ENCODE assay signal across 8 cellular contexts in genomic region chr5:96702503-96703383, GRCh38. TPM values are rescaled to one million over a fixed set of nuclear protein-coding genes. Genes with fewer than 3 reads are reported as not detected.
DNase-seq lines count a peak whose midpoint lies in the region; ATAC-seq and TF ChIP-seq lines count a peak whose summit lies in the region.

No MANE protein-coding gene starts in this region.

- DNase-seq in COR-L47 (lab: John Stamatoyannopoulos, UW) (peak; percentile 84), HT-29 (ENCODE audit: low spot score) (peak; percentile 90), SK-N-MC (ENCODE audit: low read depth, low spot score) (no peak), glomerular visceral epithelial cell (ENCODE audit: extremely low spot score) (peak; percentile 97), omental fat pad (ENCODE audit: low spot score) (peak; percentile 96), suprapubic skin (ENCODE audit: low spot score in 2 of 2) (peak; percentile 97)
- DNase-seq in activated naive CD8-positive, alpha-beta T cell treated with anti-CD3 and anti-CD28 coated beads for 36 hours = peak; percentile 86

- ATAC-seq in GM21381 (IDR thresholded peaks at IDR 0.05; ENCODE audit: unreplicated experiment) (peak; percentile 56), omental fat pad (ENCODE audit: low FRiP score) (peak; percentile 97)

- H3K4me3 ChIP-seq in SK-N-MC (peak overlapping the region; percentile 88), suprapubic skin (peak overlapping the region; percentile 57)

- peaks cover 67% of the 10 kb centered on the region for H3K4me1 ChIP-seq in suprapubic skin

- peak overlapping the region; percentile 84 for H3K9ac ChIP-seq in SK-N-MC (ENCODE audit: insufficient read length)

- TF ChIP-seq EP300 in suprapubic skin (IDR thresholded peaks at IDR 0.05) = peak; percentile 49

- H3K27me3 ChIP-seq in suprapubic skin = no peaks in the 10 kb centered on the region

- no peaks in the 10 kb centered on the region for H3K27me3 Mint-ChIP-seq in activated naive CD8-positive, alpha-beta T cell treated with anti-CD3 and anti-CD28 coated beads for 36 hours

- H3K36me3 Mint-ChIP-seq in activated naive CD8-positive, alpha-beta T cell treated with anti-CD3 and anti-CD28 coated beads for 36 hours = peaks cover 6% of the 10 kb centered on the region

- H3K9me3 ChIP-seq in SK-N-MC (ENCODE audit: low read depth, low read length) = no peaks in the 10 kb centered on the region
- no peaks in the 10 kb centered on the region for H3K9me3 ChIP-seq in suprapubic skin

- under 1% methylated on average over 23 of the region's 70 CpGs for WGBS in suprapubic skin

- no peaks in the 10 kb centered on the region for H3K9me3 Mint-ChIP-seq in activated naive CD8-positive, alpha-beta T cell treated with anti-CD3 and anti-CD28 coated beads for 36 hours

- TF ChIP-seq POLR2A in suprapubic skin (IDR thresholded peaks at IDR 0.05) = peak in 1 of 2 donors; percentile 70

- peaks cover 44% of the 10 kb centered on the region for H3K4me1 Mint-ChIP-seq in activated naive CD8-positive, alpha-beta T cell treated with anti-CD3 and anti-CD28 coated beads for 36 hours

- TF ChIP-seq CTCF in omental fat pad (IDR thresholded peaks at IDR 0.05) (no peak), suprapubic skin (IDR thresholded peaks at IDR 0.05) (no peak)

- peak overlapping the region; percentile 92 for H3K4me3 Mint-ChIP-seq in activated naive CD8-positive, alpha-beta T cell treated with anti-CD3 and anti-CD28 coated beads for 36 hours

- H3K36me3 ChIP-seq in SK-N-MC (ENCODE audit: insufficient read depth, low read length) = no peaks in the 10 kb centered on the region
- H3K36me3 ChIP-seq in suprapubic skin = peaks cover 19% of the 10 kb centered on the region

- H3K27ac ChIP-seq in SK-N-MC (no peak overlapping the region), suprapubic skin (peak overlapping the region; percentile 91)

- H3K27ac Mint-ChIP-seq in activated naive CD8-positive, alpha-beta T cell treated with anti-CD3 and anti-CD28 coated beads for 36 hours = peak overlapping the region; percentile 95

RNA-seq across cellular contexts. Expression of gene CAST, which starts 40.6 kb away (rescaled TPM):
- 35.6 and 37.2 TPM in 2 replicates for total RNA-seq in HT-29 (2014; rRNA removed; shearing (Covaris generic))
- 100 to 1,000 TPM; 121 to 123 TPM for total RNA-seq in activated naive CD8-positive, alpha-beta T cell treated with anti-CD3 and anti-CD28 coated beads for 36 hours
- 100 to 1,000 TPM; 224 to 362 (median 285) TPM for total RNA-seq in omental fat pad
- total RNA-seq in suprapubic skin = 100 to 1,000 TPM; 381 to 577 (median 400) TPM
